Comparison of ENCODE assay signal across 1 cellular context in genomic region chr19:48961051-48961649, GRCh38.
A peak's percentile ranks its signal among the peaks of the same experiment; 100 is the strongest.
TF ChIP-seq lines count a peak whose summit lies in the region.

No MANE protein-coding gene starts in this region.

TF ChIP-seq in HepG2, 621 proteins besides CTCF, POLR2A, EP300 and RAD21 (continued from another document):
- TF ChIP-seq ZBTB33 (CRISPR knock-in tag; IDR thresholded peaks at IDR 0.05) (peak; percentile 78), ZNF280B (CRISPR knock-in tag; IDR thresholded peaks at IDR 0.05; ENCODE audit: borderline replicate concordance) (peak; percentile 52; the same call in 1 of the 2 replicates), MAX (IDR thresholded peaks at IDR 0.05) (peak; percentile 83), ZNF121 (CRISPR knock-in tag; IDR thresholded peaks at IDR 0.05) (peak; percentile 98), MED13 (CRISPR knock-in tag; IDR thresholded peaks at IDR 0.05) (peak; percentile 68; the same call in 1 of the 2 replicates), KDM6A (CRISPR knock-in tag; IDR thresholded peaks at IDR 0.05; ENCODE audit: low read depth) (no peak), ZNF460 (CRISPR knock-in tag; IDR thresholded peaks at IDR 0.05; ENCODE audit: borderline replicate concordance) (peak; percentile 94), AFF4 (CRISPR knock-in tag; IDR thresholded peaks at IDR 0.05) (peak; percentile 65; the same call in 1 of the 2 replicates), TAF1 (CRISPR knock-in tag; IDR thresholded peaks at IDR 0.05) (peak; percentile 15; the same call in 1 of the 2 replicates), CBX5 (CRISPR knock-in tag; IDR thresholded peaks at IDR 0.05; ENCODE audit: borderline replicate concordance) (peak; percentile 58; the same call in 1 of the 2 replicates), ZNF746 (CRISPR knock-in tag; IDR thresholded peaks at IDR 0.05) (peak; percentile 35; the same call in 1 of the 2 replicates), CHCHD3 (CRISPR knock-in tag; IDR thresholded peaks at IDR 0.05) (no peak), PTBP1 (IDR thresholded peaks at IDR 0.05; ENCODE audit: low read depth, low read length, poor library complexity, severe bottlenecking) (peak; percentile 74), SOX6 (IDR thresholded peaks at IDR 0.05) (no peak), SOX6 (CRISPR knock-in tag; IDR thresholded peaks at IDR 0.05) (no peak)
